In the genomic region with DNA sequence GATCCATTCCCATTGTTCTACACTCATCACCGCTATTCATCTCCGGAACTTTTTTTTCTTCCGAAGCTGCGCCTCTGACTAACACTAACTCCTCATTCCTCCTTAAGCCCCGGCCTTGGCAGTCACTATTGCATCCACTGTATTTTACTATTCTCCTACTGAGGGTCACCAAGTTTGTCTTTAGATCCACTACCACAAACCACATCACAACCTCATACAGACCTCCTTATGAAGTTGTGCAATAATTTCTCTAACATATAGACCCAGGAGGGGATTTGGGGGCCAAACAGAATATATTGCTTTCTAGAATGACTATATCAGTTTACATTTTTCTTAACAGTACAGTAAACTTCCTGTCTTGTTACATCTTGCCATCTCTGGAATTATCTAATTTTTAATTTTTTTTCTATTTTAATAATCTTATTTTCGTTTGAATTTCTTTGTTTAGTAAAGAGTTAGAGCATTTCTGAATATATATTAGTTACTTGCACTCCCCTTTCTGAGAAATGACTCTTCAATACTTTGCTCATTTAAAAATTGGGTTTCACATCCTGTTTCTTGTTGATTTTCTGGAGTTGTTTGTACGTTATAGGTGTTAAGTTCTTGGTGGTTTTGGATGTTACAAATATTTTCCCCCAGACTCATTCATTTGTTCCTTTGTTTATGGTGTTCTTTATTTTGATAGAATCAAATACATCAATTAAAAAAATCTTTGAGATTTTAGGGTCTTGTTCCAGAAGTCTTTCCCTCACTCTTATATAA, we compare ENCODE assay signal across 1 cellular context.
TF ChIP-seq lines count a peak whose summit lies in the region.

No MANE protein-coding gene starts in this region.

TF ChIP-seq in SK-N-SH treated with all-trans-retinoic acid at 6 μM for 48 hours, 23 proteins besides CTCF, POLR2A, EP300 and RAD21 (continued from another document):
- TF ChIP-seq, protein P1, sequence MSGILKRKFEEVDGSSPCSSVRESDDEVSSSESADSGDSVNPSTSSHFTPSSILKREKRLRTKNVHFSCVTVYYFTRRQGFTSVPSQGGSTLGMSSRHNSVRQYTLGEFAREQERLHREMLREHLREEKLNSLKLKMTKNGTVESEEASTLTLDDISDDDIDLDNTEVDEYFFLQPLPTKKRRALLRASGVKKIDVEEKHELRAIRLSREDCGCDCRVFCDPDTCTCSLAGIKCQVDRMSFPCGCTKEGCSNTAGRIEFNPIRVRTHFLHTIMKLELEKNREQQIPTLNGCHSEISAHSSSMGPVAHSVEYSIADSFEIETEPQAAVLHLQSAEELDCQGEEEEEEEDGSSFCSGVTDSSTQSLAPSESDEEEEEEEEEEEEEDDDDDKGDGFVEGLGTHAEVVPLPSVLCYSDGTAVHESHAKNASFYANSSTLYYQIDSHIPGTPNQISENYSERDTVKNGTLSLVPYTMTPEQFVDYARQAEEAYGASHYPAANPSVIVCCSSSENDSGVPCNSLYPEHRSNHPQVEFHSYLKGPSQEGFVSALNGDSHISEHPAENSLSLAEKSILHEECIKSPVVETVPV (CRISPR knock-in tag; IDR thresholded peaks at IDR 0.05): no peak
- no peak for TF ChIP-seq BACH2 (CRISPR knock-in tag; IDR thresholded peaks at IDR 0.05; ENCODE audit: borderline replicate concordance)
- no peak for TF ChIP-seq ESRRG (CRISPR knock-in tag; IDR thresholded peaks at IDR 0.05)
- no peak for TF ChIP-seq OSR1 (CRISPR knock-in tag; IDR thresholded peaks at IDR 0.05)
- no peak for TF ChIP-seq ZNF70 (CRISPR knock-in tag; IDR thresholded peaks at IDR 0.05)
- TF ChIP-seq ZNF8 (CRISPR knock-in tag; IDR thresholded peaks at IDR 0.05): no peak
